9 cellular contexts compared by ENCODE assay signal in genomic region chrX:2689773-2690666, GRCh38. TPM values are rescaled to one million over a fixed set of nuclear protein-coding genes. Genes with fewer than 3 reads are reported as not detected.
A peak's percentile ranks its signal among the peaks of the same experiment; 100 is the strongest.
DNase-seq lines count a peak whose midpoint lies in the region; ATAC-seq and TF ChIP-seq lines count a peak whose summit lies in the region.
"Had no signal": no experiment of that assay in that cellular context is flagged by ENCODE, and none has a peak within 500 bp of the region (broad histone marks: within the 10 kb centered on the region; RNA-seq: fewer than 3 reads in every experiment).

No MANE protein-coding gene starts in this region.

- no peak for ATAC-seq in GM21576 (IDR thresholded peaks at IDR 0.05; ENCODE audit: unreplicated experiment)

- H3K9me3 ChIP-seq in duodenal mucosa (ENCODE audit: control insufficient read depth in 1 of 2, low read length in 2 of 2) = no peaks in the 10 kb centered on the region

- no peak overlapping the region for H3K27ac ChIP-seq in ACC112 (ENCODE audit: low read depth, low read length)
- peak overlapping the region; percentile 75 for H3K27ac ChIP-seq in duodenal mucosa (ENCODE audit: low read depth, low read length)

- H3K36me3 Mint-ChIP-seq in HFFc6 (ENCODE audit: low read depth) = peaks cover 27% of the 10 kb centered on the region
- peaks cover 4% of the 10 kb centered on the region for H3K36me3 Mint-ChIP-seq in nephron (ENCODE audit: low read depth)

- peaks cover 30% of the 10 kb centered on the region for H3K79me2 ChIP-seq in ACC112 (ENCODE audit: control insufficient read depth, insufficient read depth, low read length, unreplicated experiment)

- peaks cover 4% of the 10 kb centered on the region for H3K27me3 Mint-ChIP-seq in HFFc6 (ENCODE audit: insufficient read depth)
- peaks cover 4% of the 10 kb centered on the region for H3K27me3 Mint-ChIP-seq in nephron (ENCODE audit: low read depth)

- H3K9ac ChIP-seq in duodenal mucosa (ENCODE audit: low read depth in 1 of 2, low read length in 2 of 2) = peak overlapping the region; percentile 40 to 84

- no peak for TF ChIP-seq CTCF in HFFc6 (IDR thresholded peaks at IDR 0.05)
- no peak for TF ChIP-seq CTCF in nephron (IDR thresholded peaks at IDR 0.05; ENCODE audit: unreplicated experiment in 3 of 3)

- no peaks in the 10 kb centered on the region for H3K9me3 Mint-ChIP-seq in HFFc6
- H3K9me3 Mint-ChIP-seq in nephron = no peaks in the 10 kb centered on the region

- H2AFZ ChIP-seq in ACC112 (ENCODE audit: low read length, unreplicated experiment) = peak overlapping the region; percentile 91

- H3K4me3 ChIP-seq in ACC112 (ENCODE audit: low read depth, low read length) = peak overlapping the region; percentile 91; the same call in 1 of the 2 replicates
- H3K4me3 ChIP-seq in duodenal mucosa (ENCODE audit: low read depth in 1 of 2, low read length in 2 of 2) = peak overlapping the region; percentile 84 to 94

- no peaks in the 10 kb centered on the region for H3K36me3 ChIP-seq in ACC112 (ENCODE audit: insufficient read depth, low read length)
- H3K36me3 ChIP-seq in duodenal mucosa (ENCODE audit: control insufficient read depth in 1 of 2, insufficient read depth in 2 of 2, low read length in 2 of 2) = no peaks in the 10 kb centered on the region

- DNase-seq in HFFc6 = no peak
- no peak for DNase-seq in SHP77 treated with DMSO at 0.1 percent for 48 hours (lab: John Stamatoyannopoulos, UW)
- no peak for DNase-seq in amniotic stem cell (lab: John Stamatoyannopoulos, UW)
- no peak for DNase-seq in NCI-H226
- DNase-seq: NCI-H2107 had no signal

- H3K27me3 ChIP-seq in ACC112 (ENCODE audit: insufficient read depth, low read length) (no peaks in the 10 kb centered on the region), duodenal mucosa (ENCODE audit: control insufficient read depth in 1 of 2, insufficient read depth in 2 of 2, low read length in 2 of 2) (no peaks in the 10 kb centered on the region)

- peaks cover 23% of the 10 kb centered on the region for H3K4me1 ChIP-seq in ACC112 (ENCODE audit: control insufficient read depth, insufficient read depth, low read length, unreplicated experiment)
- peaks cover 22 to 23% of the 10 kb centered on the region in 2 donors for H3K4me1 ChIP-seq in duodenal mucosa (ENCODE audit: control insufficient read depth in 1 of 2, insufficient read depth in 2 of 2, low read length in 2 of 2)

- H3K27ac Mint-ChIP-seq in HFFc6 = no peak overlapping the region; the same call in 1 of the 2 replicates
- peak overlapping the region; percentile 94 to 98 (median 98) for H3K27ac Mint-ChIP-seq in nephron

- H3K4me1 Mint-ChIP-seq in HFFc6 (ENCODE audit: low read depth) = peaks cover 26% of the 10 kb centered on the region
- H3K4me1 Mint-ChIP-seq in nephron = peaks cover 48% of the 10 kb centered on the region

- peak overlapping the region; percentile 70; the same call in 1 of the 2 replicates for H3K4me3 Mint-ChIP-seq in HFFc6
- peak overlapping the region; percentile 90 to 94 (median 90) for H3K4me3 Mint-ChIP-seq in nephron

RNA-seq across cellular contexts. Expression of gene CD99, which starts 1.1 kb away (rescaled TPM):
- total RNA-seq in HFFc6 (2021; fragmentation: NEBNext Ultra II Directional; extraction: Animal tissue kit (Norgen Biotek cat#: 25700)) = 100 to 1,000 TPM; 526 to 610 (median 584) TPM
